ENCODE assay signal across 21 cellular contexts in genomic region chr1:218686258-218686657, GRCh38.
A peak's percentile ranks its signal among the peaks of the same experiment; 100 is the strongest.
DNase-seq lines count a peak whose midpoint lies in the region; ATAC-seq and TF ChIP-seq lines count a peak whose summit lies in the region.
"Had no signal": no experiment of that assay in that cellular context is flagged by ENCODE, and none has a peak within 500 bp of the region (broad histone marks: within the 10 kb centered on the region; RNA-seq: fewer than 3 reads in every experiment).

No MANE protein-coding gene starts in this region.

- no peaks in the 10 kb centered on the region for H3K36me3 Mint-ChIP-seq in activated CD4-positive, alpha-beta T cell treated with anti-CD3 and anti-CD28 coated beads, Interleukin-2, amount 10 ng/mL, durations not matched to agents 7 days and 5 days (ENCODE audit: low read depth)
- H3K36me3 Mint-ChIP-seq: activated naive CD8-positive, alpha-beta T cell; immature natural killer cell had no signal

- DNase-seq in A172 (ENCODE audit: low spot score): peak; percentile 83
- peak; percentile 80 for DNase-seq in GM04504 (ENCODE audit: low read depth)
- peak; percentile 58 for DNase-seq in adipocyte (ENCODE audit: low read depth)
- peak; percentile 67 for DNase-seq in fibroblast of the aortic adventitia (ENCODE audit: low read depth)
- DNase-seq in left lobe of liver (ENCODE audit: low spot score): no peak
- DNase-seq in activated CD4-positive, alpha-beta T cell treated with anti-CD3 and anti-CD28 coated beads, Interleukin-2, amount 10 ng/mL, durations not matched to agents 7 days and 5 days: no peak
- no peak for DNase-seq in lower leg skin (ENCODE audit: low spot score in 2 of 2)
- DNase-seq: activated CD4-positive, alpha-beta T cell treated with anti-CD3 and anti-CD28 coated beads, Interleukin-2, amount 50 U/mL, for 48 hours; activated T-cell treated with anti-CD3 and anti-CD28 coated beads, Interleukin-2, amount 50 U/mL, for 72 hours; caudate nucleus; immature natural killer cell; mesendoderm; MG63; NCI-H187 treated with DMSO at 0.1 percent for 48 hours; NCI-H526; stimulated activated naive CD8-positive, alpha-beta T cell treated with anti-CD3 and anti-CD28 coated beads, Interleukin-15, Interleukin-2, amounts not matched to agents 100 U/mL and 50 U/mL, for 24 hours; upper lobe of right lung had no signal

- no peak overlapping the region for H3K4me3 Mint-ChIP-seq in activated CD4-positive, alpha-beta T cell treated with anti-CD3 and anti-CD28 coated beads, Interleukin-2, amount 10 ng/mL, durations not matched to agents 7 days and 5 days
- H3K4me3 Mint-ChIP-seq: activated naive CD8-positive, alpha-beta T cell; activated T-cell treated with anti-CD3 and anti-CD28 coated beads, Interleukin-2, amount 50 U/mL, for 72 hours; immature natural killer cell; nephron had no signal

- no peaks in the 10 kb centered on the region for H3K9me3 ChIP-seq in adipocyte (ENCODE audit: control insufficient read depth, low read length)
- H3K9me3 ChIP-seq: prostate gland, upper lobe of right lung had no signal

- intact Hi-C loops in lower leg skin (cut with DNase I; ENCODE audit: low total_unique reads): no loop called here

- H3K27ac Mint-ChIP-seq in activated CD4-positive, alpha-beta T cell treated with anti-CD3 and anti-CD28 coated beads, Interleukin-2, amount 10 ng/mL, durations not matched to agents 7 days and 5 days: no peak overlapping the region
- H3K27ac Mint-ChIP-seq: activated naive CD8-positive, alpha-beta T cell; activated T-cell treated with anti-CD3 and anti-CD28 coated beads, Interleukin-2, amount 50 U/mL, for 72 hours; immature natural killer cell had no signal

- H3K27me3 Mint-ChIP-seq in activated CD4-positive, alpha-beta T cell treated with anti-CD3 and anti-CD28 coated beads, Interleukin-2, amount 10 ng/mL, durations not matched to agents 7 days and 5 days: no peaks in the 10 kb centered on the region
- H3K27me3 Mint-ChIP-seq: activated naive CD8-positive, alpha-beta T cell had no signal

- TF ChIP-seq CTCF in fibroblast of the aortic adventitia (IDR thresholded peaks at IDR 0.05; ENCODE audit: insufficient read depth, low read length) (no peak), lower leg skin (IDR thresholded peaks at IDR 0.05) (no peak)

- no peaks in the 10 kb centered on the region for H3K36me3 ChIP-seq in adipocyte (ENCODE audit: control insufficient read depth, insufficient read depth, low read length, severe bottlenecking)
- H3K36me3 ChIP-seq: MG63, prostate gland, upper lobe of right lung had no signal

- CTCF ChIA-PET in activated CD4-positive, alpha-beta T cell treated with anti-CD3 and anti-CD28 coated beads, Interleukin-2, amount 10 ng/mL, durations not matched to agents 7 days and 5 days (lab: Charles Lee): no interaction called here

- ATAC-seq in left lobe of liver (no peak), HG03439 (IDR thresholded peaks at IDR 0.05; ENCODE audit: unreplicated experiment) (no peak)
- ATAC-seq: activated T-cell treated with anti-CD3 and anti-CD28 coated beads, Interleukin-2, amount 50 U/mL, for 72 hours; stimulated activated naive CD8-positive, alpha-beta T cell treated with anti-CD3 and anti-CD28 coated beads, Interleukin-15, Interleukin-2, amounts not matched to agents 100 U/mL and 50 U/mL, for 24 hours; upper lobe of right lung had no signal

- no peaks in the 10 kb centered on the region for H3K4me1 Mint-ChIP-seq in activated CD4-positive, alpha-beta T cell treated with anti-CD3 and anti-CD28 coated beads, Interleukin-2, amount 10 ng/mL, durations not matched to agents 7 days and 5 days
- H3K4me1 Mint-ChIP-seq: immature natural killer cell, nephron had no signal

- H3K4me1 ChIP-seq in adipocyte (ENCODE audit: control insufficient read depth, insufficient read depth, low read length): no peaks in the 10 kb centered on the region
- H3K4me1 ChIP-seq: prostate gland, upper lobe of right lung had no signal

- H3K27me3 ChIP-seq in adipocyte (replicated peaks; ENCODE audit: control insufficient read depth, insufficient read depth, low read length): no peaks in the 10 kb centered on the region
- H3K27me3 ChIP-seq: MG63, upper lobe of right lung had no signal

- TF ChIP-seq POLR2A in lower leg skin (IDR thresholded peaks at IDR 0.05): no peak

- no peak overlapping the region for H3K9ac ChIP-seq in adipocyte (ENCODE audit: low read length)

- no peak overlapping the region for H3K4me3 ChIP-seq in adipocyte (ENCODE audit: low read length)
- no peak overlapping the region for H3K4me3 ChIP-seq in fibroblast of the aortic adventitia (ENCODE audit: low read depth, low read length)
- no peak overlapping the region for H3K4me3 ChIP-seq in lower leg skin (ENCODE audit: low read depth, poor library complexity, severe bottlenecking)
- H3K4me3 ChIP-seq: MG63, prostate gland, upper lobe of right lung had no signal

- POLR2A ChIA-PET in activated CD4-positive, alpha-beta T cell treated with anti-CD3 and anti-CD28 coated beads, Interleukin-2, amount 10 ng/mL, durations not matched to agents 7 days and 5 days (lab: Charles Lee): no interaction called here

- H3K9me3 Mint-ChIP-seq in activated CD4-positive, alpha-beta T cell treated with anti-CD3 and anti-CD28 coated beads, Interleukin-2, amount 10 ng/mL, durations not matched to agents 7 days and 5 days: no peaks in the 10 kb centered on the region
- H3K9me3 Mint-ChIP-seq: nephron had no signal

Comparison
In these comparisons a context has a peak if more than half of its experiments do, and no peak if none do; other contexts are left out.
1. DNase-seq: peak in A172 (single experiment), GM04504 (single experiment), adipocyte (single experiment) and fibroblast of the aortic adventitia (single experiment); none in left lobe of liver (single experiment), activated CD4-positive, alpha-beta T cell treated with anti-CD3 and anti-CD28 coated beads, Interleukin-2, amount 10 ng/mL, durations not matched to agents 7 days and 5 days (single experiment) and lower leg skin (0 of 2).